ENCODE assay signal across 17 cellular contexts in the genomic region with DNA sequence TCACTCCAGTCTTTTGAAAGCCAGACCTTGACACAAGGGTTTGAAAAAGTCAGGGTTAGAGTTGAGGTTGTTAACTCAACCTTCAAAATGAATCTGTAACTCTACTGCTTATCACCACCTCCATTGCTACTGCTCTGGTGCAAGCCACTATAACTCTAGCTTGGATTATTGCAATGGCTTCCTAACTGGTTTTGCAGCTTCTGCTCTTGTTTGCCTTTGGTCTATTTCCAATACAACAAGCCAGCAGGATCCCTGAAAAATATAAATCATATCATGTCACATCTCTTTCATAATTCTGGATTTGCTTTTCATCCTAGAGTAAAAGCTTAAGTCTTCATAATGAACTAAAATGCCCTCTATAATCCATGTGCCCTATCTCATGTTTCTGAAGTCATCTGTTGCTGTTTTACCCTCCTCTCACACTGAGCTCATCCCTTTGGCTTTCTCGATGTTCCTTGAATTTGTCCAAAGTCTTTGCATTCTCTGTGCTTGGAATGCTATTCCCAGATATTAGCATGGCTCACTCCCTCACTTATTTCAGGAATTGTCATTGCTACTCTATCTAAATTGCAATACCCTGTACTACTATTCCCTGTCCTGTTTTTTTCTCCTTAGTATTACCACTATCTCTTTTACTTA. TPM values are rescaled to one million over a fixed set of nuclear protein-coding genes. Genes with fewer than 3 reads are reported as not detected.
DNase-seq lines count a peak whose midpoint lies in the region; ATAC-seq and TF ChIP-seq lines count a peak whose summit lies in the region.
"Had no signal": no experiment of that assay in that cellular context is flagged by ENCODE, and none has a peak within 500 bp of the region (broad histone marks: within the 10 kb centered on the region; RNA-seq: fewer than 3 reads in every experiment).

No MANE protein-coding gene starts in this region.

- DNase-seq in T47D (ENCODE audit: low read depth in 1 of 2, low spot score in 1 of 2) (peak; percentile 26 to 52), breast epithelium (ENCODE audit: low spot score in 2 of 2) (no peak), foreskin fibroblast (peak; percentile 32 to 63), nucleus accumbens (lab: John Stamatoyannopoulos, UW) (no peak), neuronal stem cell (ENCODE audit: low spot score) (no peak)
- DNase-seq: DMS 273 treated with DMSO at 0.1 percent for 48 hours, NCI-H1105, NCI-H1694, NCI-H226, NCI-H524 treated with DMSO at 0.1 percent for 48 hours had no signal

- no peak overlapping the region for H2AK5ac ChIP-seq in neuronal stem cell (ENCODE audit: low read depth, low read length)

- H3K27ac ChIP-seq in breast epithelium (peak overlapping the region in 1 of 2 donors; percentile 10), VCaP (peak overlapping the region; percentile 36), neuronal stem cell (replicated peaks; ENCODE audit: low read length) (no peak overlapping the region)

- no peak overlapping the region for H3K4me3 ChIP-seq in breast epithelium
- H3K4me3 ChIP-seq in foreskin fibroblast (ENCODE audit: low read depth in 1 of 2, low read length in 2 of 2): no peak overlapping the region
- H3K4me3 ChIP-seq in neuronal stem cell (ENCODE audit: low read length in 2 of 2): no peak overlapping the region
- H3K4me3 ChIP-seq: GM23338 had no signal

- no peak overlapping the region for H2BK12ac ChIP-seq in neuronal stem cell (ENCODE audit: low read length)

- no peaks in the 10 kb centered on the region for H3K27me3 ChIP-seq in breast epithelium
- H3K27me3 ChIP-seq in neuronal stem cell (ENCODE audit: control insufficient read depth in 3 of 3, insufficient read depth in 3 of 3, low read depth in 1 of 3, low read length in 3 of 3): no peaks in the 10 kb centered on the region

- no peak overlapping the region for H3K23ac ChIP-seq in neuronal stem cell (ENCODE audit: low read depth, low read length, poor library complexity)

- no peak for TF ChIP-seq CTCF in breast epithelium (IDR thresholded peaks at IDR 0.05)
- TF ChIP-seq CTCF in VCaP (conservative IDR thresholded peaks at IDR 0.05): no peak
- no peak for TF ChIP-seq CTCF in foreskin fibroblast (IDR thresholded peaks at IDR 0.05; ENCODE audit: low read depth, low read length)

- no peak overlapping the region for H3K4me2 ChIP-seq in neuronal stem cell (ENCODE audit: insufficient read depth, low read length, poor library complexity, severe bottlenecking)
- H3K4me2 ChIP-seq: GM23338 had no signal

- H2AFZ ChIP-seq in neuronal stem cell (ENCODE audit: low read length): no peak overlapping the region
- H2AFZ ChIP-seq: GM23338 had no signal

- no peak overlapping the region for H3K14ac ChIP-seq in neuronal stem cell (ENCODE audit: low read length)

- no peak overlapping the region for H4K8ac ChIP-seq in neuronal stem cell (ENCODE audit: low read depth, low read length)

- H2BK120ac ChIP-seq in neuronal stem cell (ENCODE audit: low read depth, low read length): no peak overlapping the region

- WGBS in neuronal stem cell (ENCODE audit: extremely low coverage in 2 of 2, insufficient read length in 2 of 2, insufficient replicate concordance in 1 of 2), 2 donors: no CpG with 5 or more reads among the region's 1 CpG

- H2BK15ac ChIP-seq in neuronal stem cell (ENCODE audit: low read length): no peak overlapping the region

- H3K9ac ChIP-seq in neuronal stem cell (ENCODE audit: low read depth, low read length, poor library complexity): no peak overlapping the region

- intact Hi-C loops in breast epithelium (cut with DNase I; ENCODE audit: low total_unique reads): no loop called here

- no peak overlapping the region for H2BK5ac ChIP-seq in neuronal stem cell (ENCODE audit: low read length)

- no peaks in the 10 kb centered on the region for H3K79me1 ChIP-seq in neuronal stem cell (ENCODE audit: low read depth, low read length)

- H3K4ac ChIP-seq in neuronal stem cell (ENCODE audit: low read length): no peak overlapping the region

- no peak for TF ChIP-seq POLR2A in breast epithelium (IDR thresholded peaks at IDR 0.05)

- H3K18ac ChIP-seq in neuronal stem cell (ENCODE audit: low read length): no peak overlapping the region

- ATAC-seq in GM19328 (IDR thresholded peaks at IDR 0.05; ENCODE audit: unreplicated experiment) (no peak), GM21825 (IDR thresholded peaks at IDR 0.05; ENCODE audit: unreplicated experiment) (no peak)
- ATAC-seq: GM23338, HCT116 had no signal

- in situ Hi-C loops in T47D (cut with HindIII; ENCODE audit: low pct_unique_long_range_greater_than_20kb, low sequenced_read_pairs): no loop called here

- no peaks in the 10 kb centered on the region for H3K36me3 ChIP-seq in breast epithelium
- no peaks in the 10 kb centered on the region for H3K36me3 ChIP-seq in neuronal stem cell (replicated peaks in 1 of 2; ENCODE audit: control insufficient read depth in 2 of 2, insufficient read depth in 2 of 2, low read length in 2 of 2)

- no peak overlapping the region for H4K91ac ChIP-seq in neuronal stem cell (ENCODE audit: low read depth, low read length, poor library complexity)

- no peaks in the 10 kb centered on the region for H3K9me3 ChIP-seq in breast epithelium
- no peaks in the 10 kb centered on the region for H3K9me3 ChIP-seq in neuronal stem cell (replicated peaks in 1 of 2; ENCODE audit: control insufficient read depth in 2 of 2, insufficient read depth in 1 of 2, low read depth in 1 of 2, low read length in 2 of 2)

- H3K4me1 ChIP-seq in breast epithelium (no peaks in the 10 kb centered on the region), neuronal stem cell (ENCODE audit: control insufficient read depth in 2 of 2, insufficient read depth in 1 of 2, low read depth in 1 of 2, low read length in 2 of 2) (peaks cover 0 to 3% of the 10 kb centered on the region in 2 donors)

RNA-seq across cellular contexts. Expression of a gene that starts 11.0 kb away (rescaled TPM):
- total RNA-seq in breast epithelium: 1 to 10 TPM in 1 of 3 donors, not detected in 2; 1.6 TPM
- not detected for polyA plus RNA-seq in neuronal stem cell (2013, experiment 1 of 2)
- not detected for polyA plus RNA-seq in neuronal stem cell (2013, experiment 2 of 2)
- total RNA-seq: LHCN-M2 had no signal
- polyA plus RNA-seq: CD14-positive monocyte had no signal

RNA-seq across cellular contexts. Expression of a gene that starts 23.5 kb away (rescaled TPM):
- total RNA-seq in breast epithelium: 1 to 10 TPM in 1 of 3 donors, under 1 TPM in 1, not detected in 1; 0.66 to 1.3 TPM
- polyA plus RNA-seq in neuronal stem cell (2013, experiment 1 of 2): not detected
- not detected for polyA plus RNA-seq in neuronal stem cell (2013, experiment 2 of 2)
- total RNA-seq: LHCN-M2 had no signal
- polyA plus RNA-seq: CD14-positive monocyte, GM23338 had no signal

RNA-seq across cellular contexts. Expression of a gene that starts 45.6 kb away (rescaled TPM):
- total RNA-seq in breast epithelium: 10 to 100 TPM in 2 of 3 donors, not detected in 1; 11.8 to 15.4 TPM
- 0.24 TPM for polyA plus RNA-seq in neuronal stem cell (2013, experiment 1 of 2)
- 0.15 TPM for polyA plus RNA-seq in neuronal stem cell (2013, experiment 2 of 2)
- total RNA-seq: LHCN-M2 had no signal

Comparison
In these comparisons a context has a peak if more than half of its experiments do, and no peak if none do; other contexts are left out.
1. DNase-seq: peak in T47D (2 of 2) and foreskin fibroblast (2 of 2); none in breast epithelium (0 of 2), nucleus accumbens (0 of 56) and neuronal stem cell (single experiment).